ENCODE assay signal across 8 cellular contexts in genomic region chr11:64206457-64207246, GRCh38. TPM values are rescaled to one million over a fixed set of nuclear protein-coding genes. Genes with fewer than 3 reads are reported as not detected.
DNase-seq lines count a peak whose midpoint lies in the region; ATAC-seq, FAIRE-seq and TF ChIP-seq lines count a peak whose summit lies in the region.

FERMT3 (plus strand) TSS chr11:64206721; CDS start chr11:64207365, 644 bp downstream.

- FAIRE-seq in HepG2 (lab: Jason Lieb, UNC) = no peak

- in situ Hi-C loops in HepG2 (cut with HindIII; ENCODE audit: extremely low pct_ligation_motif_present, low pct_unique_long_range_greater_than_20kb) = no loop called here

- H4K20me1 ChIP-seq in HepG2 (ENCODE audit: insufficient read depth, low read length) = 0 out of 2 replicates have a peak, but pooled peaks cover 2% of the 10 kb centered on the region

- intact Hi-C loops in HepG2 (cut with micrococcal nuclease; ENCODE audit: unreplicated experiment) = no loop called here

- peaks cover 43% of the 10 kb centered on the region for H3K36me3 ChIP-seq in SJCRH30
- H3K36me3 ChIP-seq in HepG2 (replicated peaks in 1 of 2; ENCODE audit: control insufficient read depth in 1 of 2, insufficient read depth in 2 of 2, low read length in 2 of 2) = peaks cover 20 to 24% of the 10 kb centered on the region in 2 experiments; a peak in 4 of 5 replicates

- CTCF ChIA-PET in HepG2 (lab: Yijun Ruan, JAX; ENCODE audit: low intra/inter-chr PET ratio, low total read pairs) = no interaction called here

- POLR2A ChIA-PET in HepG2 (lab: Yijun Ruan, JAX) = interaction anchor here (1.4 to 3.8 kb wide), 3 partner anchors 21 to 63 kb away, joined by 5 to 18 read pairs (median 5); partner anchors contain the start of gene STIP1

- no peak within 1 kb of the TSS for H2AFZ ChIP-seq in HepG2 (ENCODE audit: low read length)

- TF ChIP-seq EP300 in HepG2 (IDR thresholded peaks at IDR 0.05; ENCODE audit: low read depth in 2 of 2, low read length in 2 of 2) = no peak
- no peak for TF ChIP-seq EP300 in HepG2 (CRISPR knock-in tag; IDR thresholded peaks at IDR 0.05; ENCODE audit: borderline replicate concordance)

- H3K4me2 ChIP-seq in HepG2 (ENCODE audit: low read depth, low read length) = no peak within 1 kb of the TSS

- H3K9ac ChIP-seq in HepG2 (ENCODE audit: insufficient read depth, low read depth, low read length) = no peak within 1 kb of the TSS

- H3K27me3 ChIP-seq in SJCRH30 (no peaks in the 10 kb centered on the region), HepG2 (ENCODE audit: control insufficient read depth in 1 of 2, insufficient read depth in 2 of 2, low read length in 2 of 2) (no peaks in the 10 kb centered on the region)

- WGBS in HepG2 (ENCODE audit: low lambda C conversion rate) = 73% methylated on average over 5 of the region's 26 CpGs

- BruUV-seq in HepG2 (replicated peaks; lab: Mats Ljungman, UMichigan) = no TSS peak

- H3K27ac ChIP-seq in SJCRH30 (peak within 1 kb of the TSS; percentile 94), HepG2 (ENCODE audit: extremely low read length, insufficient read depth, low read length) (peak within 1 kb of the TSS; percentile 54)

- no peak for TF ChIP-seq RAD21 in HepG2 (CRISPR knock-in tag; IDR thresholded peaks at IDR 0.05)

- no peak for TF ChIP-seq POLR2A in HepG2 (IDR thresholded peaks at IDR 0.05; ENCODE audit: insufficient read depth in 1 of 2, low read depth in 2 of 2, low read length in 2 of 2)

- TF ChIP-seq CTCF in GM20000 (IDR thresholded peaks at IDR 0.05; ENCODE audit: extremely low read depth, missing control alignments) (no peak), HepG2 (CRISPR knock-in tag; IDR thresholded peaks at IDR 0.05) (peak; percentile 35; the same call in 1 of the 2 replicates)

- DNase-seq in GM20000 (ENCODE audit: low spot score) (peak; percentile 70), SJCRH30 (peak in 1 of 2 experiments; percentile 20), HepG2 (ENCODE audit: low spot score) (no peak), NCI-H2107 (lab: John Stamatoyannopoulos, UW) (no peak), NCI-H524 (lab: John Stamatoyannopoulos, UW) (no peak), NCI-H1417 (lab: John Stamatoyannopoulos, UW) (no peak)
- DNase-seq in activated naive CD4-positive, alpha-beta T cell treated with anti-CD3 and anti-CD28 coated beads, Interleukin-2, amount 50 U/mL, for 16 hours = peak; percentile 73
- peak; percentile 58 for DNase-seq in stimulated activated CD8-positive, alpha-beta memory T cell treated with anti-CD3 and anti-CD28 coated beads, Interleukin-12 subunit alpha, Interleukin-12 subunit beta, amount 100 ng/mL, for 24 hours (ENCODE audit: extremely low read depth)

- no peaks in the 10 kb centered on the region for H3K9me3 ChIP-seq in SJCRH30 (replicated peaks)
- H3K9me3 ChIP-seq in HepG2 (ENCODE audit: low read length) = no peaks in the 10 kb centered on the region

- H3K4me1 ChIP-seq in SJCRH30 (peaks cover 47% of the 10 kb centered on the region), HepG2 (ENCODE audit: insufficient read depth, low read length) (peaks cover 17% of the 10 kb centered on the region)

- ATAC-seq in HepG2 = no peak; the same call in 2 of the 3 replicates

- H3K4me3 ChIP-seq in SJCRH30 (peak within 1 kb of the TSS; percentile 33), HepG2 (replicated peaks in 1 of 3; ENCODE audit: insufficient read depth in 1 of 3, low read depth in 2 of 3, low read length in 3 of 3) (no peak within 1 kb of the TSS)

- H3K79me2 ChIP-seq in HepG2 (ENCODE audit: insufficient read depth, low read length) = no peaks in the 10 kb centered on the region

TF ChIP-seq in HepG2, 621 proteins besides CTCF, POLR2A, EP300 and RAD21 (continues in another document):
- TF ChIP-seq MYPOP (CRISPR knock-in tag; IDR thresholded peaks at IDR 0.05) (0 out of 2 replicates have a peak, but pooled peaks have one; percentile 35), TFE3 (CRISPR knock-in tag; IDR thresholded peaks at IDR 0.05) (no peak), ZBTB38 (CRISPR knock-in tag; IDR thresholded peaks at IDR 0.05) (peak; percentile 84; the same call in 1 of the 2 replicates), AGO2 (optimal IDR thresholded peaks at IDR 0.05; ENCODE audit: low read depth, low read length) (peak; percentile 77), HINFP (CRISPR knock-in tag; IDR thresholded peaks at IDR 0.05; ENCODE audit: low read depth) (no peak), PATZ1 (CRISPR knock-in tag; IDR thresholded peaks at IDR 0.05) (peak; percentile 19; the same call in 1 of the 2 replicates), GABPA (IDR thresholded peaks at IDR 0.05; ENCODE audit: low read depth, low read length) (no peak), GABPA (CRISPR knock-in tag; IDR thresholded peaks at IDR 0.05; ENCODE audit: low read depth) (0 out of 2 replicates have a peak, but pooled peaks have one; percentile 36), REPIN1 (CRISPR knock-in tag; IDR thresholded peaks at IDR 0.05; ENCODE audit: borderline replicate concordance, low read depth) (no peak)

RNA-seq across cellular contexts. Expression of gene FERMT3, which starts in this region (rescaled TPM):
- 4.9 and 8.6 TPM in 2 replicates for total RNA-seq in SJCRH30 (2014; rRNA removed; shearing (Covaris generic))
- not detected in 2 replicates for total RNA-seq in HepG2 (2016; rRNA removed; fragmentation: Illumina TruSeq; extraction: Trizol)
- not detected in 2 replicates for total RNA-seq in HepG2 (2016; cell fraction: cytosol; rRNA removed; fragmentation: Illumina TruSeq; extraction: Trizol; ENCODE audit: low read depth)
- total RNA-seq in HepG2 (2016; cell fraction: insoluble cytoplasmic fraction; rRNA removed; fragmentation: Illumina TruSeq; extraction: Trizol) = 0.30 TPM in 1 of 2 replicates, not detected in the other
- 0.22 TPM in 1 of 2 replicates, not detected in the other for total RNA-seq in HepG2 (2016; cell fraction: membrane; rRNA removed; fragmentation: Illumina TruSeq; extraction: Trizol)
- not detected in 2 replicates for total RNA-seq in HepG2 (2016; cell fraction: nucleus; rRNA removed; fragmentation: Illumina TruSeq; extraction: Trizol)
- polyA plus RNA-seq in HepG2 (2011; rRNA removed) = 0.16 and 0.29 TPM in 2 replicates
- polyA plus RNA-seq in HepG2 (2011; cell fraction: cytosol; rRNA removed) = 0.11 and 0.15 TPM in 2 replicates
- 2.4 and 3.6 TPM in 2 replicates for polyA plus RNA-seq in HepG2 (2011; cell fraction: nucleus; rRNA removed)
- polyA plus RNA-seq in HepG2 (2012) = 0.40 and 0.93 TPM in 2 replicates
- polyA plus RNA-seq in HepG2 (2016; cell fraction: cytosol; fragmentation: Illumina TruSeq; extraction: Trizol; ENCODE audit: low read depth) = not detected in 2 replicates
- polyA plus RNA-seq in HepG2 (2016; cell fraction: insoluble cytoplasmic fraction; fragmentation: Illumina TruSeq; extraction: Trizol; ENCODE audit: low read depth) = not detected in 2 replicates
- polyA plus RNA-seq in HepG2 (2016; cell fraction: membrane; fragmentation: Illumina TruSeq; extraction: Trizol; ENCODE audit: low read depth) = 0.08 TPM in 1 of 2 replicates, not detected in the other
- polyA plus RNA-seq in HepG2 (2016; cell fraction: nucleus; fragmentation: Illumina TruSeq; extraction: Trizol; ENCODE audit: insufficient read depth, low read depth) = 0.75 TPM in 1 of 2 replicates, not detected in the other
- polyA minus RNA-seq in HepG2 (2011; rRNA and poly(A)+ RNA removed; ENCODE audit: low replicate concordance) = 0.76 and 0.91 TPM in 2 replicates
- polyA minus RNA-seq in HepG2 (2011; cell fraction: cytosol; rRNA and poly(A)+ RNA removed) = not detected in 2 replicates
- 0.12 and 1.3 TPM in 2 replicates for polyA minus RNA-seq in HepG2 (2011; cell fraction: nucleus; rRNA and poly(A)+ RNA removed)

Comparison
In these comparisons a context has a peak if more than half of its experiments do, and no peak if none do; other contexts are left out.
1. DNase-seq: peak in GM20000 (single experiment), activated naive CD4-positive, alpha-beta T cell treated with anti-CD3 and anti-CD28 coated beads, Interleukin-2, amount 50 U/mL, for 16 hours (single experiment) and stimulated activated CD8-positive, alpha-beta memory T cell treated with anti-CD3 and anti-CD28 coated beads, Interleukin-12 subunit alpha, Interleukin-12 subunit beta, amount 100 ng/mL, for 24 hours (single experiment); none in HepG2 (single experiment), NCI-H2107 (single experiment), NCI-H524 (0 of 2) and NCI-H1417 (0 of 3).